ENCODE assay signal across 26 cellular contexts in genomic region chr12:527241-527640, GRCh38.
"Had no signal": no experiment of that assay in that cellular context is flagged by ENCODE, and none has a peak within 500 bp of the region (broad histone marks: within the 10 kb centered on the region; RNA-seq: fewer than 3 reads in every experiment).

No MANE protein-coding gene starts in this region.

- H3K4me1 Mint-ChIP-seq: activated CD4-positive, alpha-beta T cell treated with anti-CD3 and anti-CD28 coated beads, Interleukin-2, amount 10 ng/mL, durations not matched to agents 24 days and 14 days; activated CD8-positive, alpha-beta memory T cell treated with anti-CD3 and anti-CD28 coated beads, Interleukin-2, amount 10 ng/mL, durations not matched to agents 7 days and 5 days; activated naive CD4-positive, alpha-beta T cell treated with anti-CD3 and anti-CD28 coated beads, Interleukin-2, amount 50 U/mL, for 24 hours; naive thymus-derived CD8-positive, alpha-beta T cell; stimulated activated effector memory CD8-positive, alpha-beta T cell treated with anti-CD3 and anti-CD28 coated beads, Interleukin-12 subunit alpha, Interleukin-12 subunit beta, amount 100 ng/mL, for 72 hours; stimulated activated naive CD8-positive, alpha-beta T cell treated with anti-CD3 and anti-CD28 coated beads, Interleukin-15, amount 100 ng/mL, for 72 hours had no signal

- H3K4me3 ChIP-seq: body of pancreas, cardiac muscle cell, heart right ventricle, lower lobe of right lung, tibial artery had no signal

- H3K36me3 Mint-ChIP-seq: activated CD8-positive, alpha-beta memory T cell treated with anti-CD3 and anti-CD28 coated beads, Interleukin-2, amount 10 ng/mL, durations not matched to agents 7 days and 5 days; stimulated activated effector memory CD8-positive, alpha-beta T cell treated with anti-CD3 and anti-CD28 coated beads, Interleukin-12 subunit alpha, Interleukin-12 subunit beta, amount 100 ng/mL, for 72 hours had no signal

- H3K27me3 ChIP-seq: body of pancreas, cardiac muscle cell, heart right ventricle, tibial artery had no signal

- H3K9me3 ChIP-seq: body of pancreas, lower lobe of right lung had no signal

- H3K36me3 ChIP-seq: cardiac muscle cell, heart right ventricle, lower lobe of right lung had no signal

- H3K4me1 ChIP-seq: body of pancreas, lower lobe of right lung had no signal

- H3K27ac Mint-ChIP-seq: activated CD4-positive, alpha-beta T cell treated with anti-CD3 and anti-CD28 coated beads, Interleukin-2, amount 10 ng/mL, durations not matched to agents 24 days and 14 days; activated CD8-positive, alpha-beta memory T cell treated with anti-CD3 and anti-CD28 coated beads, Interleukin-2, amount 10 ng/mL, durations not matched to agents 7 days and 5 days; activated CD8-positive, alpha-beta T cell treated with anti-CD3 and anti-CD28 coated beads for 36 hours; activated naive CD4-positive, alpha-beta T cell treated with anti-CD3 and anti-CD28 coated beads, Interleukin-2, amount 50 U/mL, for 24 hours; activated T-helper 1 cell treated with anti-CD3 and anti-CD28 coated beads, Interleukin-12 subunit alpha, Interleukin-12 subunit beta, Interleukin-2, Interleukin-4 antibody, amounts not matched to agents 30 ng/mL and 10 ng/mL and 1 ng/mL, durations not matched to agents 14 hours and 24 hours and 36 hours; dendritic cell treated with granulocyte-macrophage colony-stimulating factor and Interleukin-4, amounts not matched to agents 40 ng/mL and 50 ng/mL, for 4 days; stimulated activated effector memory CD8-positive, alpha-beta T cell treated with anti-CD3 and anti-CD28 coated beads, Interleukin-12 subunit alpha, Interleukin-12 subunit beta, amount 100 ng/mL, for 72 hours had no signal

- ATAC-seq: activated CD4-positive, CD25-positive, alpha-beta regulatory T cell treated with anti-CD3 and anti-CD28 coated beads, Interleukin-2, amount 50 U/mL, for 24 hours; activated CD8-positive, alpha-beta memory T cell treated with anti-CD3 and anti-CD28 coated beads, Interleukin-2, amount 10 ng/mL, durations not matched to agents 7 days and 5 days; activated CD8-positive, alpha-beta T cell treated with anti-CD3 and anti-CD28 coated beads for 36 hours; body of pancreas; lower lobe of right lung; naive thymus-derived CD8-positive, alpha-beta T cell; sciatic nerve; stimulated activated effector memory CD8-positive, alpha-beta T cell treated with anti-CD3 and anti-CD28 coated beads, Interleukin-12 subunit alpha, Interleukin-12 subunit beta, amount 100 ng/mL, for 72 hours; stimulated activated naive CD8-positive, alpha-beta T cell treated with anti-CD3 and anti-CD28 coated beads, Interleukin-15, amount 100 ng/mL, for 72 hours had no signal

- H3K27me3 Mint-ChIP-seq: activated CD4-positive, alpha-beta T cell treated with anti-CD3 and anti-CD28 coated beads, Interleukin-2, amount 10 ng/mL, durations not matched to agents 24 days and 14 days; activated CD8-positive, alpha-beta memory T cell treated with anti-CD3 and anti-CD28 coated beads, Interleukin-2, amount 10 ng/mL, durations not matched to agents 7 days and 5 days; activated CD8-positive, alpha-beta T cell treated with anti-CD3 and anti-CD28 coated beads for 36 hours; dendritic cell treated with granulocyte-macrophage colony-stimulating factor and Interleukin-4, amounts not matched to agents 40 ng/mL and 50 ng/mL, for 4 days had no signal

- H3K4me3 Mint-ChIP-seq: activated CD4-positive, alpha-beta T cell treated with anti-CD3 and anti-CD28 coated beads, Interleukin-2, amount 10 ng/mL, durations not matched to agents 24 days and 14 days; activated CD8-positive, alpha-beta memory T cell treated with anti-CD3 and anti-CD28 coated beads, Interleukin-2, amount 10 ng/mL, durations not matched to agents 7 days and 5 days; activated CD8-positive, alpha-beta T cell treated with anti-CD3 and anti-CD28 coated beads for 36 hours; activated naive CD4-positive, alpha-beta T cell treated with anti-CD3 and anti-CD28 coated beads, Interleukin-2, amount 50 U/mL, for 24 hours; activated T-helper 1 cell treated with anti-CD3 and anti-CD28 coated beads, Interleukin-12 subunit alpha, Interleukin-12 subunit beta, Interleukin-2, Interleukin-4 antibody, amounts not matched to agents 30 ng/mL and 10 ng/mL and 1 ng/mL, durations not matched to agents 14 hours and 24 hours and 36 hours; dendritic cell treated with granulocyte-macrophage colony-stimulating factor and Interleukin-4, amounts not matched to agents 40 ng/mL and 50 ng/mL, for 4 days; stimulated activated effector memory CD8-positive, alpha-beta T cell treated with anti-CD3 and anti-CD28 coated beads, Interleukin-12 subunit alpha, Interleukin-12 subunit beta, amount 100 ng/mL, for 72 hours; stimulated activated naive CD8-positive, alpha-beta T cell treated with anti-CD3 and anti-CD28 coated beads, Interleukin-15, amount 100 ng/mL, for 72 hours had no signal

- H3K9me3 Mint-ChIP-seq: activated CD4-positive, alpha-beta T cell treated with anti-CD3 and anti-CD28 coated beads, Interleukin-2, amount 10 ng/mL, durations not matched to agents 24 days and 14 days; activated naive CD4-positive, alpha-beta T cell treated with anti-CD3 and anti-CD28 coated beads, Interleukin-2, amount 50 U/mL, for 24 hours had no signal

- DNase-seq: activated CD4-positive, alpha-beta T cell treated with anti-CD3 and anti-CD28 coated beads, Interleukin-2, amount 10 ng/mL, durations not matched to agents 24 days and 14 days; activated CD8-positive, alpha-beta memory T cell treated with anti-CD3 and anti-CD28 coated beads, Interleukin-2, amount 10 ng/mL, durations not matched to agents 7 days and 5 days; activated CD8-positive, alpha-beta T cell treated with anti-CD3 and anti-CD28 coated beads for 36 hours; activated gamma-delta T cell; anterior cingulate cortex; body of pancreas; effector CD4-positive, alpha-beta T cell; erythroblast; foreskin fibroblast; heart right ventricle; islet precursor cell; lower lobe of right lung; mesendoderm; naive thymus-derived CD8-positive, alpha-beta T cell; small intestine; stimulated activated CD4-positive, alpha-beta T cell treated with anti-CD3 and anti-CD28 coated beads, Interleukin-2, amount 100 ng/mL, for 24 hours; stimulated activated naive CD8-positive, alpha-beta T cell treated with anti-CD3 and anti-CD28 coated beads, Interleukin-15, amount 100 ng/mL, for 72 hours; T-helper 2 cell; tibial artery had no signal

- H3K27ac ChIP-seq: body of pancreas, cardiac muscle cell, heart right ventricle, lower lobe of right lung, tibial artery had no signal
